13 cellular contexts compared by ENCODE assay signal in genomic region chr7:151728286-151728660, GRCh38.
A peak's percentile ranks its signal among the peaks of the same experiment; 100 is the strongest.
DNase-seq lines count a peak whose midpoint lies in the region; ATAC-seq, FAIRE-seq and TF ChIP-seq lines count a peak whose summit lies in the region.
"Had no signal": no experiment of that assay in that cellular context is flagged by ENCODE, and none has a peak within 500 bp of the region (broad histone marks: within the 10 kb centered on the region; RNA-seq: fewer than 3 reads in every experiment).

No MANE protein-coding gene starts in this region.

- TSS peak; percentile 52 for BruUV-seq in PC-3 (replicated peaks; lab: Mats Ljungman, UMichigan)

- H3K4me2 ChIP-seq in PC-3 (ENCODE audit: low read length): peak overlapping the region; percentile 82
- H3K4me2 ChIP-seq in smooth muscle cell: no peak overlapping the region

- no peaks in the 10 kb centered on the region for H3K79me2 ChIP-seq in PC-3 (ENCODE audit: low read length)
- H3K79me2 ChIP-seq in smooth muscle cell (ENCODE audit: low read depth): no peaks in the 10 kb centered on the region

- H3K9me3 ChIP-seq in PC-3 (ENCODE audit: low read length) (no peaks in the 10 kb centered on the region), gastroesophageal sphincter (no peaks in the 10 kb centered on the region), smooth muscle cell (replicated peaks; ENCODE audit: low read depth) (no peaks in the 10 kb centered on the region)

- H2AFZ ChIP-seq in PC-3 (ENCODE audit: low read length) (peak overlapping the region; percentile 51; the same call in 1 of the 2 replicates), smooth muscle cell (ENCODE audit: low read depth) (no peak overlapping the region)

- peak overlapping the region; percentile 60 for H3K27ac Mint-ChIP-seq in activated CD4-positive, alpha-beta T cell treated with anti-CD3 and anti-CD28 coated beads for 36 hours
- H3K27ac Mint-ChIP-seq: naive thymus-derived CD4-positive, alpha-beta T cell had no signal

- ATAC-seq in activated CD4-positive, alpha-beta T cell treated with anti-CD3 and anti-CD28 coated beads for 36 hours: no peak
- ATAC-seq in PC-3: no peak
- ATAC-seq in gastroesophageal sphincter: no peak
- ATAC-seq in GM18868 (IDR thresholded peaks at IDR 0.05; ENCODE audit: unreplicated experiment): no peak

- H3K4me3 Mint-ChIP-seq in activated CD4-positive, alpha-beta T cell treated with anti-CD3 and anti-CD28 coated beads for 36 hours: no peak overlapping the region
- H3K4me3 Mint-ChIP-seq: naive thymus-derived CD4-positive, alpha-beta T cell had no signal

- no peaks in the 10 kb centered on the region for H3K9me3 Mint-ChIP-seq in activated CD4-positive, alpha-beta T cell treated with anti-CD3 and anti-CD28 coated beads for 36 hours (ENCODE audit: low read depth)
- H3K9me3 Mint-ChIP-seq: naive thymus-derived CD4-positive, alpha-beta T cell had no signal

- H3K4me1 ChIP-seq in PC-3 (ENCODE audit: insufficient read depth, low read length) (peaks cover 16% of the 10 kb centered on the region), gastroesophageal sphincter (peaks cover 0 to 32% (median 18%) of the 10 kb centered on the region in 3 donors), smooth muscle cell (ENCODE audit: low read depth) (peaks cover 14% of the 10 kb centered on the region)

- POLR2A ChIA-PET in activated CD4-positive, alpha-beta T cell treated with anti-CD3 and anti-CD28 coated beads for 36 hours (lab: Charles Lee): no interaction called here
- POLR2A ChIA-PET in PC-3 (lab: Charles Lee; ENCODE audit: unreplicated experiment): interaction anchor here (1.0 kb wide), 1 partner anchor 17 kb away, joined by 3 read pairs; no protein-coding TSS in a partner anchor

- WGBS in gastroesophageal sphincter (ENCODE audit: low coverage in 1 of 2), 2 donors: 83 to 92% methylated on average over 8 of the region's 8 CpGs
- 84% methylated on average over 8 of the region's 8 CpGs for WGBS in smooth muscle cell (ENCODE audit: low lambda C conversion rate)

- FAIRE-seq in GM12891 (lab: Jason Lieb, UNC): no peak

- H3K9me2 ChIP-seq in PC-3 (replicated peaks; ENCODE audit: low read length): no peaks in the 10 kb centered on the region

- H3K36me3 ChIP-seq in PC-3 (ENCODE audit: low read depth, low read length): no peaks in the 10 kb centered on the region
- no peaks in the 10 kb centered on the region for H3K36me3 ChIP-seq in gastroesophageal sphincter
- no peaks in the 10 kb centered on the region for H3K36me3 ChIP-seq in smooth muscle cell (ENCODE audit: low read depth)
- H3K36me3 ChIP-seq: brain microvascular endothelial cell had no signal

- TF ChIP-seq CTCF in PC-3 (conservative IDR thresholded peaks at IDR 0.05; ENCODE audit: low read depth, low read length) (no peak), gastroesophageal sphincter (IDR thresholded peaks at IDR 0.05) (no peak), smooth muscle cell (IDR thresholded peaks at IDR 0.05; ENCODE audit: borderline replicate concordance, insufficient read depth, poor library complexity, severe bottlenecking) (no peak)

- DNase-seq in activated CD4-positive, alpha-beta T cell treated with anti-CD3 and anti-CD28 coated beads for 36 hours: no peak
- no peak for DNase-seq in activated CD4-positive, alpha-beta T cell treated with anti-CD3 and anti-CD28 coated beads for 48 hours
- DNase-seq in PC-3: no peak
- DNase-seq in smooth muscle cell (lab: John Stamatoyannopoulos, UW; ENCODE audit: unreplicated experiment): no peak
- DNase-seq in GM12891 (ENCODE audit: insufficient read length, low spot score): no peak
- DNase-seq in activated gamma-delta T cell treated with Interleukin-2 at 50 U/mL for 16 hours: no peak
- DNase-seq: COR-L47; effector memory CD4-positive, alpha-beta T cell; NCI-H510A had no signal

- CTCF ChIA-PET in activated CD4-positive, alpha-beta T cell treated with anti-CD3 and anti-CD28 coated beads for 36 hours (lab: Charles Lee): interaction anchor here (0.6 to 1.1 kb wide), 2 partner anchors 50 to 55 kb away, joined by 3 read pairs; no protein-coding TSS in a partner anchor
- CTCF ChIA-PET in PC-3 (lab: Charles Lee): interaction anchor here (0.7 kb wide), 1 partner anchor 69 kb away, joined by 3 read pairs; no protein-coding TSS in a partner anchor

- H3K27ac ChIP-seq in PC-3 (ENCODE audit: low read length): no peak overlapping the region
- peak overlapping the region in 3 of 4 donors; percentile 61 to 79 (median 78) for H3K27ac ChIP-seq in gastroesophageal sphincter
- peak overlapping the region; percentile 17 for H3K27ac ChIP-seq in smooth muscle cell (ENCODE audit: low read depth)

- peak overlapping the region; percentile 54 for H3K4me3 ChIP-seq in PC-3 (ENCODE audit: low read length)
- H3K4me3 ChIP-seq in gastroesophageal sphincter: no peak overlapping the region
- H3K4me3 ChIP-seq in smooth muscle cell: no peak overlapping the region

- no peak for TF ChIP-seq POLR2A in gastroesophageal sphincter (IDR thresholded peaks at IDR 0.05)
- TF ChIP-seq POLR2A in GM12891 (IDR thresholded peaks at IDR 0.05; ENCODE audit: low read depth, low read length): no peak

- no peaks in the 10 kb centered on the region for H4K20me1 ChIP-seq in PC-3 (ENCODE audit: low read length)
- H4K20me1 ChIP-seq in smooth muscle cell (ENCODE audit: low read depth): no peaks in the 10 kb centered on the region

- no peaks in the 10 kb centered on the region for H3K27me3 Mint-ChIP-seq in activated CD4-positive, alpha-beta T cell treated with anti-CD3 and anti-CD28 coated beads for 36 hours
- H3K27me3 Mint-ChIP-seq: naive thymus-derived CD4-positive, alpha-beta T cell had no signal

- no peaks in the 10 kb centered on the region for H3F3A ChIP-seq in PC-3 (ENCODE audit: low read length, unreplicated experiment)
- no peaks in the 10 kb centered on the region for H3F3A ChIP-seq in smooth muscle cell (ENCODE audit: low read depth)

- TF ChIP-seq EP300 in gastroesophageal sphincter (IDR thresholded peaks at IDR 0.05): no peak

- H3K27me3 ChIP-seq in PC-3 (ENCODE audit: low read length) (no peaks in the 10 kb centered on the region), gastroesophageal sphincter (no peaks in the 10 kb centered on the region), smooth muscle cell (ENCODE audit: low read depth) (no peaks in the 10 kb centered on the region)
- H3K27me3 ChIP-seq: brain microvascular endothelial cell had no signal

- peaks cover 19% of the 10 kb centered on the region for H3K4me1 Mint-ChIP-seq in activated CD4-positive, alpha-beta T cell treated with anti-CD3 and anti-CD28 coated beads for 36 hours

- no peaks in the 10 kb centered on the region for H3K36me3 Mint-ChIP-seq in activated CD4-positive, alpha-beta T cell treated with anti-CD3 and anti-CD28 coated beads for 36 hours (ENCODE audit: low read depth)

- intact Hi-C loops in activated CD4-positive, alpha-beta T cell treated with anti-CD3 and anti-CD28 coated beads for 36 hours (cut with DNase I, micrococcal nuclease): no loop called here
- intact Hi-C loops in PC-3 (cut with micrococcal nuclease): no loop called here

- H3K9ac ChIP-seq in PC-3 (ENCODE audit: low read length) (no peak overlapping the region), smooth muscle cell (ENCODE audit: low read depth) (no peak overlapping the region)

TF ChIP-seq in GM12891, 5 proteins besides CTCF, POLR2A, EP300 and RAD21:
- TF ChIP-seq TAF1 (IDR thresholded peaks at IDR 0.05; ENCODE audit: low read depth, low read length): no peak
- TF ChIP-seq POLR2AphosphoS5 (IDR thresholded peaks at IDR 0.05; ENCODE audit: low read depth, low read length): no peak
- TF ChIP-seq POU2F2 (IDR thresholded peaks at IDR 0.05; ENCODE audit: low read depth, low read length): no peak
- TF ChIP-seq PAX5 (IDR thresholded peaks at IDR 0.05; ENCODE audit: insufficient read depth, low read length, severe bottlenecking): no peak
- TF ChIP-seq SPI1 (IDR thresholded peaks at IDR 0.05; ENCODE audit: low read depth, low read length): no peak
